ENCODE assay signal across 12 cellular contexts in the genomic region with DNA sequence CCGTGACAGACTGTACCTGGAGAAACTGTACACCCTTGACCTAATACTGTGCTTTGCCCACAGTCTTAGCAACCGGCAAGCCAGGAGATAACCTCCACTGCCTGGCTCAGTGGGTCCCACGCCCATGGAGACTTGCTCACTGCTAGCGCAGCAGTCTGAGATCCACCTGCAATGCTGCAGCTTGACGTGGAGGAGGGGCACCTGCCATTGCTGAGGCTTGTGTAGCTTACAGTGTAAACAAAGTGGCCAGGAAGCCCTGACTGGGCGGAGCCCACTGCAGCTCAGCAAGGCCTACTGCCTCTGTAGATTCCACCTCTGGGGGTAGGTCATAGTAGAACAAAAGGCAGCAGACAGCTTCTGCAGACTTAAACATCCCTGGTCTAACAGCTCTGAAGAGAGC.
A peak's percentile ranks its signal among the peaks of the same experiment; 100 is the strongest.
DNase-seq lines count a peak whose midpoint lies in the region; TF ChIP-seq lines count a peak whose summit lies in the region.
"Had no signal": no experiment of that assay in that cellular context is flagged by ENCODE, and none has a peak within 500 bp of the region (broad histone marks: within the 10 kb centered on the region; RNA-seq: fewer than 3 reads in every experiment).

No MANE protein-coding gene starts in this region.

- intact Hi-C loops in Caco-2 (cut with micrococcal nuclease; ENCODE audit: unreplicated experiment): no loop called here
- intact Hi-C loops in activated T-helper 2 cell treated with anti-CD3 and anti-CD28 coated beads, Interferon-gamma antibody, Interleukin-2, Interleukin-4, amounts not matched to agents 10 μg/mL and 5 μg/mL and 100 μg/mL, durations not matched to agents 14 hours and 24 hours and 36 hours (cut with micrococcal nuclease): no loop called here

- H3K36me3 ChIP-seq in Caco-2 (ENCODE audit: control insufficient read depth, insufficient read depth, low read length): no peaks in the 10 kb centered on the region
- H3K36me3 ChIP-seq: gastroesophageal sphincter, tibial nerve had no signal

- no peaks in the 10 kb centered on the region for H3K27me3 ChIP-seq in Caco-2 (replicated peaks; ENCODE audit: control insufficient read depth, insufficient read depth, low read length)
- H3K27me3 ChIP-seq: gastroesophageal sphincter, tibial nerve had no signal

- H3K4me1 ChIP-seq in Caco-2: peaks cover 8% of the 10 kb centered on the region; the same call in 1 of the 2 replicates
- H3K4me1 ChIP-seq: gastroesophageal sphincter, tibial nerve had no signal

- H3K27ac Mint-ChIP-seq in Caco-2 (ENCODE audit: unreplicated experiment): no peak overlapping the region
- H3K27ac Mint-ChIP-seq in activated T-helper 2 cell treated with anti-CD3 and anti-CD28 coated beads, Interferon-gamma antibody, Interleukin-2, Interleukin-4, amounts not matched to agents 10 μg/mL and 5 μg/mL and 100 μg/mL, durations not matched to agents 14 hours and 24 hours and 36 hours: no peak overlapping the region

- H3K36me3 Mint-ChIP-seq in Caco-2 (ENCODE audit: insufficient read depth, unreplicated experiment): no peaks in the 10 kb centered on the region
- H3K36me3 Mint-ChIP-seq in activated T-helper 2 cell treated with anti-CD3 and anti-CD28 coated beads, Interferon-gamma antibody, Interleukin-2, Interleukin-4, amounts not matched to agents 10 μg/mL and 5 μg/mL and 100 μg/mL, durations not matched to agents 14 hours and 24 hours and 36 hours (ENCODE audit: low read depth): no peaks in the 10 kb centered on the region

- H3K9me3 ChIP-seq in Caco-2: no peaks in the 10 kb centered on the region

- no peak overlapping the region for H3K4me3 Mint-ChIP-seq in Caco-2 (ENCODE audit: unreplicated experiment)
- no peak overlapping the region for H3K4me3 Mint-ChIP-seq in activated T-helper 2 cell treated with anti-CD3 and anti-CD28 coated beads, Interferon-gamma antibody, Interleukin-2, Interleukin-4, amounts not matched to agents 10 μg/mL and 5 μg/mL and 100 μg/mL, durations not matched to agents 14 hours and 24 hours and 36 hours (ENCODE audit: low read depth)

- CTCF ChIA-PET in Caco-2 (lab: Charles Lee): no interaction called here

- POLR2A ChIA-PET in Caco-2 (lab: Charles Lee): no interaction called here

- DNase-seq in Caco-2 (peak; percentile 74 to 75), NCI-H1092 (lab: John Stamatoyannopoulos, UW) (peak; percentile 4), SHP77 (lab: John Stamatoyannopoulos, UW) (peak; percentile 83 to 91), kidney tubule cell (ENCODE audit: low spot score) (peak; percentile 31), NCI-H146 (lab: John Stamatoyannopoulos, UW) (no peak), HPDE6-E6E7 (ENCODE audit: extremely low spot score) (no peak)
- DNase-seq in stimulated activated CD4-positive, alpha-beta T cell treated with anti-CD3 and anti-CD28 coated beads, Interleukin-15, amount 100 ng/mL, for 24 hours: no peak
- DNase-seq in activated T-helper 2 cell treated with anti-CD3 and anti-CD28 coated beads, Interferon-gamma antibody, Interleukin-2, Interleukin-4, amounts not matched to agents 10 μg/mL and 5 μg/mL and 100 μg/mL, durations not matched to agents 14 hours and 24 hours and 36 hours (ENCODE audit: low spot score): no peak
- DNase-seq: activated naive CD4-positive, alpha-beta T cell; MV-4-11 had no signal

- no peaks in the 10 kb centered on the region for H3K27me3 Mint-ChIP-seq in Caco-2 (ENCODE audit: insufficient read depth, unreplicated experiment)
- no peaks in the 10 kb centered on the region for H3K27me3 Mint-ChIP-seq in activated T-helper 2 cell treated with anti-CD3 and anti-CD28 coated beads, Interferon-gamma antibody, Interleukin-2, Interleukin-4, amounts not matched to agents 10 μg/mL and 5 μg/mL and 100 μg/mL, durations not matched to agents 14 hours and 24 hours and 36 hours (ENCODE audit: low read depth)

- H3K9me3 Mint-ChIP-seq in Caco-2 (ENCODE audit: unreplicated experiment): peaks cover 9% of the 10 kb centered on the region
- no peaks in the 10 kb centered on the region for H3K9me3 Mint-ChIP-seq in activated T-helper 2 cell treated with anti-CD3 and anti-CD28 coated beads, Interferon-gamma antibody, Interleukin-2, Interleukin-4, amounts not matched to agents 10 μg/mL and 5 μg/mL and 100 μg/mL, durations not matched to agents 14 hours and 24 hours and 36 hours

- H3K4me1 Mint-ChIP-seq in Caco-2 (ENCODE audit: low read depth, unreplicated experiment): no peaks in the 10 kb centered on the region
- no peaks in the 10 kb centered on the region for H3K4me1 Mint-ChIP-seq in activated T-helper 2 cell treated with anti-CD3 and anti-CD28 coated beads, Interferon-gamma antibody, Interleukin-2, Interleukin-4, amounts not matched to agents 10 μg/mL and 5 μg/mL and 100 μg/mL, durations not matched to agents 14 hours and 24 hours and 36 hours (ENCODE audit: low read depth)

- no peak overlapping the region for H3K4me3 ChIP-seq in Caco-2 (ENCODE audit: low read depth, low read length)
- H3K4me3 ChIP-seq: gastroesophageal sphincter, tibial nerve had no signal

- no peak for TF ChIP-seq CTCF in Caco-2 (IDR thresholded peaks at IDR 0.05; ENCODE audit: insufficient read depth in 1 of 2, low read depth in 1 of 2, low read length in 1 of 2, severe bottlenecking in 1 of 2, unreplicated experiment in 1 of 2)

- no TSS peak for BruUV-seq in Caco-2 (replicated peaks; lab: Mats Ljungman, UMichigan)

Comparison
In these comparisons a context has a peak if more than half of its experiments do, and no peak if none do; other contexts are left out.
1. DNase-seq: peak in Caco-2 (2 of 2), NCI-H1092 (single experiment), SHP77 (2 of 2) and kidney tubule cell (single experiment); none in stimulated activated CD4-positive, alpha-beta T cell treated with anti-CD3 and anti-CD28 coated beads, Interleukin-15, amount 100 ng/mL, for 24 hours (single experiment), NCI-H146 (single experiment), activated T-helper 2 cell treated with anti-CD3 and anti-CD28 coated beads, Interferon-gamma antibody, Interleukin-2, Interleukin-4, amounts not matched to agents 10 μg/mL and 5 μg/mL and 100 μg/mL, durations not matched to agents 14 hours and 24 hours and 36 hours (single experiment) and HPDE6-E6E7 (single experiment).